13 cellular contexts compared by ENCODE assay signal in genomic region chr1:198534540-198535413, GRCh38. TPM values are rescaled to one million over a fixed set of nuclear protein-coding genes. Genes with fewer than 3 reads are reported as not detected.
DNase-seq lines count a peak whose midpoint lies in the region; ATAC-seq and TF ChIP-seq lines count a peak whose summit lies in the region.
"Had no signal": no experiment of that assay in that cellular context is flagged by ENCODE, and none has a peak within 500 bp of the region (broad histone marks: within the 10 kb centered on the region; RNA-seq: fewer than 3 reads in every experiment).

No MANE protein-coding gene starts in this region.

- H3K36me3 Mint-ChIP-seq in HFFc6 (ENCODE audit: low read depth) = peaks cover 18% of the 10 kb centered on the region
- peaks cover 10% of the 10 kb centered on the region for H3K36me3 Mint-ChIP-seq in T-helper 2 cell treated with Interferon-gamma antibody and Interleukin-4, amounts not matched to agents 5 μg/mL and 100 μg/mL, for 36 hours (ENCODE audit: low read depth)
- peaks cover 2% of the 10 kb centered on the region for H3K36me3 Mint-ChIP-seq in memory B cell

- peak; percentile 74 for ATAC-seq in memory B cell (ENCODE audit: low read depth)
- ATAC-seq in left cardiac atrium = no peak
- ATAC-seq: sciatic nerve had no signal

- intact Hi-C loops in left cardiac atrium (cut with DNase I) = no loop called here

- H3K27me3 Mint-ChIP-seq in HFFc6 (ENCODE audit: insufficient read depth) (no peaks in the 10 kb centered on the region), memory B cell (no peaks in the 10 kb centered on the region)
- no peaks in the 10 kb centered on the region for H3K27me3 Mint-ChIP-seq in T-helper 2 cell treated with Interferon-gamma antibody and Interleukin-4, amounts not matched to agents 5 μg/mL and 100 μg/mL, for 36 hours (ENCODE audit: low read depth)

- H3K27ac Mint-ChIP-seq in HFFc6 = peak overlapping the region; percentile 8; the same call in 1 of the 2 replicates
- peak overlapping the region; percentile 72 for H3K27ac Mint-ChIP-seq in T-helper 2 cell treated with Interferon-gamma antibody and Interleukin-4, amounts not matched to agents 5 μg/mL and 100 μg/mL, for 36 hours
- H3K27ac Mint-ChIP-seq in memory B cell = peak overlapping the region; percentile 13

- H3K4me3 Mint-ChIP-seq in HFFc6 (no peak overlapping the region), memory B cell (peak overlapping the region; percentile 35)
- peak overlapping the region; percentile 66 for H3K4me3 Mint-ChIP-seq in T-helper 2 cell treated with Interferon-gamma antibody and Interleukin-4, amounts not matched to agents 5 μg/mL and 100 μg/mL, for 36 hours

- TF ChIP-seq CTCF in HFFc6 (IDR thresholded peaks at IDR 0.05) = no peak

- H3K9me3 Mint-ChIP-seq in HFFc6 (no peaks in the 10 kb centered on the region; the same call in 1 of the 2 replicates), memory B cell (peaks cover 6% of the 10 kb centered on the region)
- peaks cover 18% of the 10 kb centered on the region for H3K9me3 Mint-ChIP-seq in T-helper 2 cell treated with Interferon-gamma antibody and Interleukin-4, amounts not matched to agents 5 μg/mL and 100 μg/mL, for 36 hours

- H3K4me1 Mint-ChIP-seq in HFFc6 (ENCODE audit: low read depth) = peaks cover 59% of the 10 kb centered on the region
- peaks cover 46% of the 10 kb centered on the region for H3K4me1 Mint-ChIP-seq in T-helper 2 cell treated with Interferon-gamma antibody and Interleukin-4, amounts not matched to agents 5 μg/mL and 100 μg/mL, for 36 hours (ENCODE audit: low read depth)
- peaks cover 37% of the 10 kb centered on the region for H3K4me1 Mint-ChIP-seq in memory B cell

- DNase-seq in COR-L47 (lab: John Stamatoyannopoulos, UW) = peak; percentile 94
- DNase-seq in HFFc6 = no peak
- no peak for DNase-seq in T-helper 2 cell treated with Interferon-gamma antibody and Interleukin-4, amounts not matched to agents 5 μg/mL and 100 μg/mL, for 36 hours (ENCODE audit: low spot score)
- no peak for DNase-seq in memory B cell (ENCODE audit: low spot score in 2 of 2)
- DNase-seq in NCI-H2107 (lab: John Stamatoyannopoulos, UW) = no peak
- DNase-seq in cerebellum (ENCODE audit: low spot score) = no peak
- DNase-seq in UCSD-AML1 (lab: John Stamatoyannopoulos, UW; ENCODE audit: unreplicated experiment) = no peak
- no peak for DNase-seq in left cardiac atrium
- DNase-seq: activated CD4-positive, alpha-beta T cell treated with anti-CD3 and anti-CD28 coated beads for 48 hours; NCI-H1436 had no signal

RNA-seq across cellular contexts. Expression of gene ATP6V1G3, which starts 5.7 kb away (rescaled TPM):
- 1 to 10 TPM in 2 of 6 experiments, under 1 TPM in 4; 0.76 to 1.9 (median 0.95) TPM for total RNA-seq in HFFc6 (2021; fragmentation: NEBNext Ultra II Directional; extraction: Animal tissue kit (Norgen Biotek cat#: 25700))
- total RNA-seq in cerebellum (not detected), left cardiac atrium (not detected)
- total RNA-seq: mononuclear cell, RPMI7951, sciatic nerve had no signal

Comparison
In these comparisons a context has a peak if more than half of its experiments do, and no peak if none do; other contexts are left out.
1. H3K27ac Mint-ChIP-seq: peak in every context shown above with its lines; median percentile 72 in T-helper 2 cell treated with Interferon-gamma antibody and Interleukin-4, amounts not matched to agents 5 μg/mL and 100 μg/mL, for 36 hours; 13 in memory B cell; 8 in HFFc6.